Comparison of ENCODE assay signal across 14 cellular contexts in the genomic region with DNA sequence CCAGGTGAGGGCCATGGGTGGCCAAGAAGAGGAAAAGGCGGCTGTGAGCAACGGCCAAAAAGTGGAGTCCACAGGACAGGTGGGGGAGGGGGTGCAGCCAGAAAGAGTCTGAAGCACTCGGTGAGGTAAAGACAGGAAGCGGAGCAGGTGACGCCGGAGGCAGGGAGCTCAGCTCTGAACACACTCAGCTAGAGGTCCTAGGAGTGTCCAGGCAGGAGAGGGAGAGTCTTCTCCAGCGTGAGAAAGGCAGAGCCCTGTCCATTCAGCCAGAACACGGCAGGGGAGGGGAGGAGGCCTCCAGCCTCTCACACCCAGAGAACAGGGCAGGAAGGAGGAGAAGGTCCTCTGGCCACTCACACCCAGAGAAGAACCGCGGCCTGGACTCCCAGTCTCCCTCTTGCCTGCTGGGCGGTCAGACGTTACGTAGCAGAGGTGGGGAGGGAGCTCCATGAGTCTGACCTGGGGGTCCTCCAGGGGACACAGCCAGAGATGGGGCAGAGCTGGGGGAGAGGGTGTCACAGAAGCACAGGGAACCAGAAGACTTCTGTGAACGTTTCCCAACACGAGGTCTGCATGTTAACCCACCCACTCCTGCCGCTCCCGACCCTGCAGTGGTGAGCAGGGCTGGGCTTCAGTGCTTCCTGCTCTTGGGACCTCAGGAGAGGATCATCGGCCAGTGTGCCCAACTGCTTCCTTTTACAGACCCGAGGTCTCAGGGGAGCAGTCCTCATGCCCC.
DNase-seq lines count a peak whose midpoint lies in the region; TF ChIP-seq lines count a peak whose summit lies in the region.
"Had no signal": no experiment of that assay in that cellular context is flagged by ENCODE, and none has a peak within 500 bp of the region (broad histone marks: within the 10 kb centered on the region; RNA-seq: fewer than 3 reads in every experiment).

No MANE protein-coding gene starts in this region.

- TF ChIP-seq CTCF in epithelial cell of proximal tubule (conservative IDR thresholded peaks at IDR 0.05; ENCODE audit: low read depth, low read length) (no peak), osteocyte (IDR thresholded peaks at IDR 0.05) (no peak)

- peaks cover 22% of the 10 kb centered on the region for H3K36me3 Mint-ChIP-seq in osteocyte (ENCODE audit: unreplicated experiment)

- in situ Hi-C loops in Caki2 (cut with HindIII; ENCODE audit: low pct_unique_long_range_greater_than_20kb, low sequenced_read_pairs): no loop called here
- in situ Hi-C loops in HAP-1 (cut with MboI; ENCODE audit: low sequenced_read_pairs): no loop called here

- no peaks in the 10 kb centered on the region for H3K36me3 ChIP-seq in HAP-1 (replicated peaks)

- H3K4me3 ChIP-seq in epithelial cell of proximal tubule (ENCODE audit: low read depth, low read length): no peak overlapping the region
- H3K4me3 ChIP-seq in HAP-1: no peak overlapping the region
- H3K4me3 ChIP-seq: Peyer's patch had no signal

- no peaks in the 10 kb centered on the region for H3K4me1 ChIP-seq in HAP-1

- H3K27me3 Mint-ChIP-seq in osteocyte (ENCODE audit: unreplicated experiment): no peaks in the 10 kb centered on the region
- H3K27me3 Mint-ChIP-seq: activated T-helper 17 cell treated with anti-CD3 and anti-CD28 coated beads, Interleukin-2, amount 50 U/mL, for 72 hours; progenitor cell of endocrine pancreas had no signal

- H3K9me3 ChIP-seq in HAP-1: no peaks in the 10 kb centered on the region
- H3K9me3 ChIP-seq: Peyer's patch had no signal

- H3K27ac Mint-ChIP-seq in osteocyte (ENCODE audit: unreplicated experiment): peak overlapping the region; percentile 14
- H3K27ac Mint-ChIP-seq: activated T-helper 17 cell treated with anti-CD3 and anti-CD28 coated beads, Interleukin-2, amount 50 U/mL, for 72 hours; T-helper 2 cell treated with Interferon-gamma antibody and Interleukin-4, amounts not matched to agents 5 μg/mL and 100 μg/mL, for 36 hours had no signal

- H3K9me3 Mint-ChIP-seq in osteocyte (ENCODE audit: unreplicated experiment): no peaks in the 10 kb centered on the region
- H3K9me3 Mint-ChIP-seq: activated T-helper 17 cell treated with anti-CD3 and anti-CD28 coated beads, Interleukin-2, amount 50 U/mL, for 72 hours; T-helper 2 cell treated with Interferon-gamma antibody and Interleukin-4, amounts not matched to agents 5 μg/mL and 100 μg/mL, for 36 hours had no signal

- peaks cover 9% of the 10 kb centered on the region for H3K4me1 Mint-ChIP-seq in osteocyte (ENCODE audit: unreplicated experiment)
- H3K4me1 Mint-ChIP-seq: activated T-helper 17 cell treated with anti-CD3 and anti-CD28 coated beads, Interleukin-2, amount 50 U/mL, for 72 hours had no signal

- DNase-seq in Caki2 (ENCODE audit: low read depth): peak; percentile 86
- DNase-seq in NCI-H510A treated with DMSO at 0.1 percent for 48 hours (lab: John Stamatoyannopoulos, UW): peak; percentile 58
- DNase-seq in epithelial cell of proximal tubule (ENCODE audit: low read depth): peak; percentile 63
- no peak for DNase-seq in osteocyte (ENCODE audit: extremely low spot score, unreplicated experiment)
- no peak for DNase-seq in stimulated activated naive CD4-positive, alpha-beta T cell (lab: John Stamatoyannopoulos, UW)
- no peak for DNase-seq in stimulated activated CD8-positive, alpha-beta memory T cell treated with anti-CD3 and anti-CD28 coated beads, Interleukin-4, amount 100 ng/mL, for 48 hours
- no peak for DNase-seq in HAP-1 (ENCODE audit: low spot score in 2 of 2)
- DNase-seq in DMS 273 (lab: John Stamatoyannopoulos, UW; ENCODE audit: unreplicated experiment): no peak
- DNase-seq: GDM1; Peyer's patch; stimulated activated CD4-positive, alpha-beta T cell treated with anti-CD3 and anti-CD28 coated beads, Interleukin-1b, Interleukin-23, amount 100 ng/mL, for 48 hours had no signal

- H3K4me3 Mint-ChIP-seq in osteocyte (ENCODE audit: unreplicated experiment): no peak overlapping the region
- H3K4me3 Mint-ChIP-seq: activated T-helper 17 cell treated with anti-CD3 and anti-CD28 coated beads, Interleukin-2, amount 50 U/mL, for 72 hours; T-helper 2 cell treated with Interferon-gamma antibody and Interleukin-4, amounts not matched to agents 5 μg/mL and 100 μg/mL, for 36 hours had no signal

- no peaks in the 10 kb centered on the region for H3K27me3 ChIP-seq in HAP-1 (ENCODE audit: low read depth)
- H3K27me3 ChIP-seq: Peyer's patch had no signal

Comparison
In these comparisons a context has a peak if more than half of its experiments do, and no peak if none do; other contexts are left out.
1. DNase-seq: peak in Caki2 (single experiment), NCI-H510A treated with DMSO at 0.1 percent for 48 hours (single experiment) and epithelial cell of proximal tubule (single experiment); none in osteocyte (single experiment), stimulated activated naive CD4-positive, alpha-beta T cell (0 of 6), stimulated activated CD8-positive, alpha-beta memory T cell treated with anti-CD3 and anti-CD28 coated beads, Interleukin-4, amount 100 ng/mL, for 48 hours (single experiment), HAP-1 (0 of 2) and DMS 273 (single experiment).